8 cellular contexts compared by ENCODE assay signal in the genomic region with DNA sequence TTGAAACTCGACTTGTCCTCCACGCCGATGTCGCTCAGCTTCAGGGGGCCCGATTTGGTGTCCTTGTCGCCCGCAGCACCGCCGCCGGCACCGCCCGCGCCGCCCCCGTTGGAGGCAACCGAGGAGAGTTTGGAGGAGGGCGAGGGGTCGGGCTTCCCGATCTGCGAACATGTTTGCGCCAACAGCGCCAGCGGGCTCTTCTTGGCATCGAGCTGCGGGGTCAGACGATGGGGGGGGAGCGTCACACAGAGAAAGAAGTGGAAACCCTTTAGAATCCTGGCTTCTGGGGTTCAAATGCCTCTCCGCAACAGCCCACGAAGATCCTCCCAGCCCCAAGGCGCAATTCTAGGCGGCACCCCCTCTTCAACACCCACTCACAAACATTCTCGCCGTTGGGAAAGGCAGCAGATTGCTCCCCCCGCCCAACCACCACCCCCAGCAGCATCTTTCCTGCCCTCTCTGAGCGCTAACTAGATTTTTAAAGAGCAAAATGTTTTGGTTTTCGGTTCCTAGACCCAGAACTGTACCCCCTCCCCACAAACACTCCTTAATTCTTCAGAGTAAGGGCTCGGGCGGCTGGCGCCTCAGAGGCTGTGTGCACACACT. TPM values are rescaled to one million over a fixed set of nuclear protein-coding genes. Genes with fewer than 3 reads are reported as not detected.
DNase-seq lines count a peak whose midpoint lies in the region; ATAC-seq and TF ChIP-seq lines count a peak whose summit lies in the region.

No MANE protein-coding gene starts in this region.

- no peaks in the 10 kb centered on the region for H3K27me3 ChIP-seq in WERI-Rb-1 (ENCODE audit: insufficient read depth, low read depth, severe bottlenecking)
- peaks cover 0 to 64% (median 32%) of the 10 kb centered on the region in 7 donors for H3K27me3 ChIP-seq in heart right ventricle
- peaks cover 2 to 43% (median 38%) of the 10 kb centered on the region in 3 donors for H3K27me3 ChIP-seq in gastrocnemius medialis

- TF ChIP-seq CTCF in WERI-Rb-1 (IDR thresholded peaks at IDR 0.05; ENCODE audit: low read depth, low read length), result no peak
- no peak for TF ChIP-seq CTCF in heart right ventricle (IDR thresholded peaks at IDR 0.05)
- no peak for TF ChIP-seq CTCF in gastrocnemius medialis (IDR thresholded peaks at IDR 0.05 in 4 of 5, conservative IDR thresholded peaks at IDR 0.05 in 1 of 5)

- peaks cover 21% of the 10 kb centered on the region for H3K36me3 ChIP-seq in WERI-Rb-1
- H3K36me3 ChIP-seq in heart right ventricle, result peaks cover 0 to 17% (median 7%) of the 10 kb centered on the region in 9 donors
- no peaks in the 10 kb centered on the region for H3K36me3 ChIP-seq in gastrocnemius medialis

- 0 to 1% methylated on average over 39 of the region's 39 CpGs for WGBS in heart right ventricle, 2 donors

- H3K4me3 ChIP-seq in WERI-Rb-1 (ENCODE audit: low read depth, low read length) (peak overlapping the region; percentile 98), heart right ventricle (peak overlapping the region; percentile 85 to 98 (median 90)), gastrocnemius medialis (peak overlapping the region; percentile 57 to 82 (median 72))

- ATAC-seq in heart right ventricle, result no peak
- no peak for ATAC-seq in gastrocnemius medialis
- no peak for ATAC-seq in GM18502 (IDR thresholded peaks at IDR 0.05; ENCODE audit: poor library complexity, unreplicated experiment)

- no peak for TF ChIP-seq POLR2A in gastrocnemius medialis (IDR thresholded peaks at IDR 0.05)

- no peaks in the 10 kb centered on the region for H3K9me3 ChIP-seq in WERI-Rb-1 (ENCODE audit: severe bottlenecking)
- no peaks in the 10 kb centered on the region for H3K9me3 ChIP-seq in heart right ventricle
- H3K9me3 ChIP-seq in gastrocnemius medialis, result no peaks in the 10 kb centered on the region

- in situ Hi-C loops in gastrocnemius medialis (cut with MboI; ENCODE audit: low sequenced_read_pairs in 4 of 4), result no loop called here

- peak; percentile 58 for DNase-seq in activated CD8-positive, alpha-beta memory T cell treated with anti-CD3 and anti-CD28 coated beads, Interleukin-2, amount 50 U/mL, for 48 hours
- DNase-seq in activated CD8-positive, alpha-beta memory T cell treated with anti-CD3 and anti-CD28 coated beads for 24 hours, result no peak
- DNase-seq in WERI-Rb-1 (no peak), heart right ventricle (peak in 1 of 2 donors; percentile 31), gastrocnemius medialis (no peak), NCI-H748 (lab: John Stamatoyannopoulos, UW; ENCODE audit: unreplicated experiment) (no peak), UCSD-AML1 (lab: John Stamatoyannopoulos, UW; ENCODE audit: unreplicated experiment) (no peak)

- H3K27ac ChIP-seq in WERI-Rb-1, result peak overlapping the region; percentile 95
- peak overlapping the region; percentile 85 to 99 (median 94) for H3K27ac ChIP-seq in heart right ventricle
- peak overlapping the region; percentile 85 to 98 (median 98) for H3K27ac ChIP-seq in gastrocnemius medialis

- H3K4me1 ChIP-seq in heart right ventricle (peaks cover 5 to 65% (median 47%) of the 10 kb centered on the region in 9 donors), gastrocnemius medialis (peaks cover 0 to 30% of the 10 kb centered on the region in 2 donors)

- intact Hi-C loops in heart right ventricle (cut with DNase I) (loop anchor here in 7 of 10 donors (2.0 to 10.0 kb wide), 26 partner anchors 142 to 1605 kb away; no protein-coding TSS in a partner anchor), gastrocnemius medialis (cut with DNase I; ENCODE audit: low total_unique reads) (loop anchor here (1.0 to 10.0 kb wide), 4 partner anchors 527 to 1155 kb away; no protein-coding TSS in a partner anchor)

RNA-seq across cellular contexts. Expression of a gene that starts 1.3 kb away (rescaled TPM):
- 1 to 10 TPM; 2.5 to 9.7 (median 4.1) TPM for total RNA-seq in heart right ventricle
- polyA plus RNA-seq in heart right ventricle, result 1 to 10 TPM; 5.2 to 5.6 TPM
- total RNA-seq in gastrocnemius medialis, result 1 to 10 TPM; 1.7 to 2.0 (median 1.8) TPM

RNA-seq across cellular contexts. Expression of a gene that starts 31.2 kb away (rescaled TPM):
- total RNA-seq in heart right ventricle (10 to 100 TPM in 9 of 10 donors, 1 to 10 TPM in 1; 4.7 to 59.8 (median 13.6) TPM), gastrocnemius medialis (1 to 10 TPM in 3 of 4 donors, under 1 TPM in 1; 0.80 to 4.5 (median 1.4) TPM)
- 1 to 10 TPM; 4.0 to 8.3 TPM for polyA plus RNA-seq in heart right ventricle
